9 cellular contexts compared by ENCODE assay signal in the genomic region with DNA sequence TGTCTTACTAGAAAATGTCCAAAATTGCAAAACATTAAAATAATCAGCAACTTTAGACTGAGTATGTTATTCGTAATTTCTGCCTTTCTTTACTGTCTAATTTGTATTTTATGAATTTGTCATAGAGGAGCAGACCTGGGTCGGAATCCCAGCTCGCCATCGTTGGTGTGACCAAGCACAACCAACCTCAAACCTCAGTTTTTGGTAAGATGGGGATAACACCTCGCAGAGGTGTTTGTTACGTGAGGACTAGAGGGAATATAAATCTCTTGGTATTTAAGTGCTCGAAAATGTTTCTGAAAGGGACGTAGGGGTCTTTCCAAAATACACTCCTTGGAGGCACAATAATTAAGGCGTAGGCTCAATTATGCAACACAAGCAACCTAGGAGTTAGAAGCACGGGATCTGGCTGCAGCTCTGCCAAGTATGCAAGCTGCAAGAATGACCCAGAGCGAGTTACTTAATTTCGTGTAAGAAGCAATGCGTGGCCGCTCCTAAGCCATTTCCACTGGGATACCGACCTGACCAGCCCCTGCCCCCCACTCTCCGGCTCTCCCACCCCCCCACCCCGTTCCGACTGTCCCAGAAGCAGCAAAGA. TPM values are rescaled to one million over a fixed set of nuclear protein-coding genes. Genes with fewer than 3 reads are reported as not detected.
DNase-seq lines count a peak whose midpoint lies in the region; ATAC-seq and TF ChIP-seq lines count a peak whose summit lies in the region.
"Had no signal": no experiment of that assay in that cellular context is flagged by ENCODE, and none has a peak within 500 bp of the region (broad histone marks: within the 10 kb centered on the region; RNA-seq: fewer than 3 reads in every experiment).

No MANE protein-coding gene starts in this region.

- no peak overlapping the region for H2AFZ ChIP-seq in neuron (ENCODE audit: low read depth, low read length)

- TF ChIP-seq CTCF in AG09319 (IDR thresholded peaks at IDR 0.05; ENCODE audit: low read depth, low read length), result no peak
- no peak for TF ChIP-seq CTCF in GM13976 (IDR thresholded peaks at IDR 0.05; ENCODE audit: borderline replicate concordance, control extremely low read depth, extremely low read depth, insufficient read depth, missing control alignments)

- H3K9me3 Mint-ChIP-seq in activated naive CD4-positive, alpha-beta T cell treated with anti-CD3 and anti-CD28 coated beads, Interleukin-2, amount 50 U/mL, for 72 hours, result no peaks in the 10 kb centered on the region

- no peaks in the 10 kb centered on the region for H3K27me3 ChIP-seq in neuron (ENCODE audit: insufficient read depth, low read length)

- DNase-seq in AG09319 (ENCODE audit: extremely low read depth, low read depth) (peak; percentile 85), GM13976 (ENCODE audit: low spot score) (peak; percentile 53), NCI-H2081 treated with DMSO at 0.1 percent for 48 hours (lab: John Stamatoyannopoulos, UW) (peak; percentile 10), globus pallidus (ENCODE audit: low spot score) (peak; percentile 67)
- DNase-seq in activated naive CD4-positive, alpha-beta T cell treated with anti-CD3 and anti-CD28 coated beads, Interleukin-2, amount 50 U/mL, for 72 hours (ENCODE audit: low spot score in 2 of 2), result no peak
- DNase-seq in activated CD4-positive, CD25-positive, alpha-beta regulatory T cell treated with anti-CD3 and anti-CD28 coated beads, Interleukin-2, amount 50 U/mL, for 72 hours, result no peak

- in situ Hi-C loops in GM13976 (cut with MboI; ENCODE audit: low sequenced_read_pairs, unreplicated experiment), result no loop called here

- peak overlapping the region; percentile 78 for H3K4me3 ChIP-seq in neuron (ENCODE audit: low read length)

- peaks cover 28% of the 10 kb centered on the region for H3K36me3 ChIP-seq in neuron (ENCODE audit: insufficient read depth, low read length)

- no peaks in the 10 kb centered on the region for H3K9me3 ChIP-seq in neuron (ENCODE audit: low read length)

- ATAC-seq in HG02840 (IDR thresholded peaks at IDR 0.05; ENCODE audit: low FRiP score, unreplicated experiment), result peak; percentile 15
- peak; percentile 7 to 45 for ATAC-seq in activated naive CD4-positive, alpha-beta T cell treated with anti-CD3 and anti-CD28 coated beads, Interleukin-2, amount 50 U/mL, for 72 hours

- H3K36me3 Mint-ChIP-seq in activated naive CD4-positive, alpha-beta T cell treated with anti-CD3 and anti-CD28 coated beads, Interleukin-2, amount 50 U/mL, for 72 hours, result peaks cover 30 to 43% of the 10 kb centered on the region in 2 donors

- H3K27ac Mint-ChIP-seq in activated naive CD4-positive, alpha-beta T cell treated with anti-CD3 and anti-CD28 coated beads, Interleukin-2, amount 50 U/mL, for 72 hours, result peak overlapping the region; percentile 95 to 99

- peaks cover 13% of the 10 kb centered on the region for H3K4me1 ChIP-seq in neuron (ENCODE audit: insufficient read depth, low read length)

RNA-seq across cellular contexts. Expression of gene ADH5, which starts 0.6 kb away (rescaled TPM):
- 100 to 1,000 TPM in 1 of 2 donors, 10 to 100 TPM in 1; 67.3 to 122 TPM for total RNA-seq in activated naive CD4-positive, alpha-beta T cell treated with anti-CD3 and anti-CD28 coated beads, Interleukin-2, amount 50 U/mL, for 72 hours

RNA-seq across cellular contexts. Expression of gene ADH4, which starts 56.1 kb away (rescaled TPM):
- total RNA-seq in activated naive CD4-positive, alpha-beta T cell treated with anti-CD3 and anti-CD28 coated beads, Interleukin-2, amount 50 U/mL, for 72 hours, result not detected
- total RNA-seq: T-helper 1 cell treated with Interleukin-12 subunit alpha and Interleukin-12 subunit beta and Interleukin-4 antibody, amounts not matched to agents 30 ng/mL and 1 ng/mL, for 36 hours had no signal

Comparison
In these comparisons a context has a peak if more than half of its experiments do, and no peak if none do; other contexts are left out.
1. DNase-seq: peak in AG09319 (single experiment), GM13976 (single experiment), NCI-H2081 treated with DMSO at 0.1 percent for 48 hours (single experiment) and globus pallidus (single experiment); none in activated naive CD4-positive, alpha-beta T cell treated with anti-CD3 and anti-CD28 coated beads, Interleukin-2, amount 50 U/mL, for 72 hours (0 of 2) and activated CD4-positive, CD25-positive, alpha-beta regulatory T cell treated with anti-CD3 and anti-CD28 coated beads, Interleukin-2, amount 50 U/mL, for 72 hours (single experiment).